ENCODE assay signal across 19 cellular contexts in genomic region chrX:108053218-108053617, GRCh38. TPM values are rescaled to one million over a fixed set of nuclear protein-coding genes. Genes with fewer than 3 reads are reported as not detected.
"Had no signal": no experiment of that assay in that cellular context is flagged by ENCODE, and none has a peak within 500 bp of the region (broad histone marks: within the 10 kb centered on the region; RNA-seq: fewer than 3 reads in every experiment).

No MANE protein-coding gene starts in this region.

- H3K27me3 ChIP-seq: esophagus squamous epithelium, thyroid gland had no signal

- H3K36me3 ChIP-seq: esophagus squamous epithelium, heart right ventricle, left lung, spleen, thyroid gland had no signal

- H3K36me3 Mint-ChIP-seq: stimulated activated naive B cell treated with anti-CD40 and anti-IgM and Interleukin-4, amounts not matched to agents 10 μg/mL and 1 μg/mL and 100 μg/mL, for 72 hours had no signal

- H3K9me3 Mint-ChIP-seq: activated B cell treated with CpG ODN at 0.5 μM for 24 hours; activated T-helper 2 cell treated with anti-CD3 and anti-CD28 coated beads, Interferon-gamma antibody, Interleukin-2, Interleukin-4, amounts not matched to agents 10 μg/mL and 5 μg/mL and 100 μg/mL, durations not matched to agents 14 hours and 24 hours and 36 hours; dendritic cell treated with granulocyte-macrophage colony-stimulating factor and Interleukin-4, amounts not matched to agents 40 ng/mL and 50 ng/mL, for 4 days; nephron progenitor cell; stimulated activated naive B cell treated with anti-CD40 and anti-IgM and Interleukin-4, amounts not matched to agents 10 μg/mL and 1 μg/mL and 100 μg/mL, for 72 hours; T-cell had no signal

- H3K27me3 Mint-ChIP-seq: activated B cell treated with CpG ODN at 0.5 μM for 24 hours; dendritic cell treated with granulocyte-macrophage colony-stimulating factor and Interleukin-4, amounts not matched to agents 40 ng/mL and 50 ng/mL, for 4 days had no signal

- H3K4me3 Mint-ChIP-seq: activated B cell treated with CpG ODN at 0.5 μM for 24 hours; dendritic cell treated with granulocyte-macrophage colony-stimulating factor and Interleukin-4, amounts not matched to agents 40 ng/mL and 50 ng/mL, for 4 days; nephron progenitor cell; stimulated activated naive B cell treated with anti-CD40 and anti-IgM and Interleukin-4, amounts not matched to agents 10 μg/mL and 1 μg/mL and 100 μg/mL, for 72 hours; T-cell had no signal

- ATAC-seq: heart right ventricle, left lung, T-cell had no signal

- H3K4me1 Mint-ChIP-seq: activated B cell treated with CpG ODN at 0.5 μM for 24 hours; nephron progenitor cell; stimulated activated naive B cell treated with anti-CD40 and anti-IgM and Interleukin-4, amounts not matched to agents 10 μg/mL and 1 μg/mL and 100 μg/mL, for 72 hours had no signal

- H3K9me3 ChIP-seq: esophagus squamous epithelium, heart right ventricle, left lung, spleen, thyroid gland had no signal

- H3K27ac ChIP-seq: esophagus squamous epithelium, heart right ventricle, left lung, spleen, thyroid gland had no signal

- DNase-seq: activated B cell treated with CpG ODN at 0.5 μM for 24 hours; activated CD4-positive, alpha-beta T cell treated with anti-CD3 and anti-CD28 coated beads, Interleukin-2, amount 50 U/mL, for 1 hour; activated naive CD4-positive, alpha-beta T cell treated with Interleukin-2 at 50 U/mL for 16 hours; effector CD8-positive, alpha-beta T cell; esophagus squamous epithelium; heart right ventricle; left lung; midbrain; nephron progenitor cell; nucleus accumbens; retina; spleen; stimulated activated naive B cell treated with anti-CD40 and anti-IgM and Interleukin-4, amounts not matched to agents 10 μg/mL and 1 μg/mL and 100 μg/mL, for 72 hours; T-cell; T-helper 9 cell; thyroid gland had no signal

- H3K4me3 ChIP-seq: esophagus squamous epithelium, heart right ventricle, left lung, spleen, thyroid gland had no signal

- H3K4me1 ChIP-seq: esophagus squamous epithelium, heart right ventricle, left lung, spleen, thyroid gland had no signal

- H3K27ac Mint-ChIP-seq: activated B cell treated with CpG ODN at 0.5 μM for 24 hours; activated T-helper 2 cell treated with anti-CD3 and anti-CD28 coated beads, Interferon-gamma antibody, Interleukin-2, Interleukin-4, amounts not matched to agents 10 μg/mL and 5 μg/mL and 100 μg/mL, durations not matched to agents 14 hours and 24 hours and 36 hours; dendritic cell treated with granulocyte-macrophage colony-stimulating factor and Interleukin-4, amounts not matched to agents 40 ng/mL and 50 ng/mL, for 4 days; nephron progenitor cell; stimulated activated naive B cell treated with anti-CD40 and anti-IgM and Interleukin-4, amounts not matched to agents 10 μg/mL and 1 μg/mL and 100 μg/mL, for 72 hours had no signal

RNA-seq across cellular contexts. Expression of gene VSIG1, which starts 8.4 kb away (rescaled TPM):
- total RNA-seq: subcutaneous adipose tissue had no signal
